In genomic region chr14:50562841-50563240, GRCh38 we compare ENCODE assay signal across 8 cellular contexts.
"Had no signal": no experiment of that assay in that cellular context is flagged by ENCODE, and none has a peak within 500 bp of the region (broad histone marks: within the 10 kb centered on the region; RNA-seq: fewer than 3 reads in every experiment).

No MANE protein-coding gene starts in this region.

- ATAC-seq: GM23338, HCT116 had no signal

- H3K9ac ChIP-seq: GM23248 had no signal

- DNase-seq: GM23248, GOT3, H7, H9, HCEC 1CT, HFFc6 had no signal

- H3K4me2 ChIP-seq: GM23338 had no signal

- H3K4me3 Mint-ChIP-seq: GM23338, H9, HFFc6 had no signal

- H2AFZ ChIP-seq: GM23248, GM23338 had no signal

- H3K9me3 Mint-ChIP-seq: GM23338, H9, HFFc6 had no signal

- H3K27ac Mint-ChIP-seq: GM23338, H9, HFFc6 had no signal

- H3K4me3 ChIP-seq: GM23248, GM23338 had no signal

- H3K27ac ChIP-seq: GM23248 had no signal
